ENCODE assay signal across 2 cellular contexts in genomic region chr6:44219815-44220784, GRCh38.
TF ChIP-seq lines count a peak whose summit lies in the region.

No MANE protein-coding gene starts in this region.

TF ChIP-seq in SK-N-SH, 30 proteins besides CTCF, POLR2A, EP300 and RAD21 (continued from another document):
- TF ChIP-seq GABPA (IDR thresholded peaks at IDR 0.05; ENCODE audit: low read depth) (no peak), FOXM1 (IDR thresholded peaks at IDR 0.05; ENCODE audit: low read depth) (no peak)

TF ChIP-seq in SK-N-SH treated with all-trans-retinoic acid at 6 μM for 48 hours, 23 proteins besides CTCF, POLR2A, EP300 and RAD21 (continued from another document):
- TF ChIP-seq, protein P1, sequence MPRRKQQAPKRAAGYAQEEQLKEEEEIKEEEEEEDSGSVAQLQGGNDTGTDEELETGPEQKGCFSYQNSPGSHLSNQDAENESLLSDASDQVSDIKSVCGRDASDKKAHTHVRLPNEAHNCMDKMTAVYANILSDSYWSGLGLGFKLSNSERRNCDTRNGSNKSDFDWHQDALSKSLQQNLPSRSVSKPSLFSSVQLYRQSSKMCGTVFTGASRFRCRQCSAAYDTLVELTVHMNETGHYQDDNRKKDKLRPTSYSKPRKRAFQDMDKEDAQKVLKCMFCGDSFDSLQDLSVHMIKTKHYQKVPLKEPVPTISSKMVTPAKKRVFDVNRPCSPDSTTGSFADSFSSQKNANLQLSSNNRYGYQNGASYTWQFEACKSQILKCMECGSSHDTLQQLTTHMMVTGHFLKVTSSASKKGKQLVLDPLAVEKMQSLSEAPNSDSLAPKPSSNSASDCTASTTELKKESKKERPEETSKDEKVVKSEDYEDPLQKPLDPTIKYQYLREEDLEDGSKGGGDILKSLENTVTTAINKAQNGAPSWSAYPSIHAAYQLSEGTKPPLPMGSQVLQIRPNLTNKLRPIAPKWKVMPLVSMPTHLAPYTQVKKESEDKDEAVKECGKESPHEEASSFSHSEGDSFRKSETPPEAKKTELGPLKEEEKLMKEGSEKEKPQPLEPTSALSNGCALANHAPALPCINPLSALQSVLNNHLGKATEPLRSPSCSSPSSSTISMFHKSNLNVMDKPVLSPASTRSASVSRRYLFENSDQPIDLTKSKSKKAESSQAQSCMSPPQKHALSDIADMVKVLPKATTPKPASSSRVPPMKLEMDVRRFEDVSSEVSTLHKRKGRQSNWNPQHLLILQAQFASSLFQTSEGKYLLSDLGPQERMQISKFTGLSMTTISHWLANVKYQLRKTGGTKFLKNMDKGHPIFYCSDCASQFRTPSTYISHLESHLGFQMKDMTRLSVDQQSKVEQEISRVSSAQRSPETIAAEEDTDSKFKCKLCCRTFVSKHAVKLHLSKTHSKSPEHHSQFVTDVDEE (CRISPR knock-in tag; IDR thresholded peaks at IDR 0.05) = no peak
- TF ChIP-seq SNAI2 (CRISPR knock-in tag; IDR thresholded peaks at IDR 0.05) = no peak
- TF ChIP-seq POU6F1 (CRISPR knock-in tag; IDR thresholded peaks at IDR 0.05; ENCODE audit: borderline replicate concordance, low read depth) = no peak
- no peak for TF ChIP-seq CSDC2 (CRISPR knock-in tag; IDR thresholded peaks at IDR 0.05)
- TF ChIP-seq ESRRG (CRISPR knock-in tag; IDR thresholded peaks at IDR 0.05) = no peak
- no peak for TF ChIP-seq RARB (CRISPR knock-in tag; IDR thresholded peaks at IDR 0.05)
- no peak for TF ChIP-seq OSR1 (CRISPR knock-in tag; IDR thresholded peaks at IDR 0.05)
- no peak for TF ChIP-seq ZNF8 (CRISPR knock-in tag; IDR thresholded peaks at IDR 0.05)
- TF ChIP-seq ZFP3 (CRISPR knock-in tag; IDR thresholded peaks at IDR 0.05) = no peak
